8 cellular contexts compared by ENCODE assay signal in the genomic region with DNA sequence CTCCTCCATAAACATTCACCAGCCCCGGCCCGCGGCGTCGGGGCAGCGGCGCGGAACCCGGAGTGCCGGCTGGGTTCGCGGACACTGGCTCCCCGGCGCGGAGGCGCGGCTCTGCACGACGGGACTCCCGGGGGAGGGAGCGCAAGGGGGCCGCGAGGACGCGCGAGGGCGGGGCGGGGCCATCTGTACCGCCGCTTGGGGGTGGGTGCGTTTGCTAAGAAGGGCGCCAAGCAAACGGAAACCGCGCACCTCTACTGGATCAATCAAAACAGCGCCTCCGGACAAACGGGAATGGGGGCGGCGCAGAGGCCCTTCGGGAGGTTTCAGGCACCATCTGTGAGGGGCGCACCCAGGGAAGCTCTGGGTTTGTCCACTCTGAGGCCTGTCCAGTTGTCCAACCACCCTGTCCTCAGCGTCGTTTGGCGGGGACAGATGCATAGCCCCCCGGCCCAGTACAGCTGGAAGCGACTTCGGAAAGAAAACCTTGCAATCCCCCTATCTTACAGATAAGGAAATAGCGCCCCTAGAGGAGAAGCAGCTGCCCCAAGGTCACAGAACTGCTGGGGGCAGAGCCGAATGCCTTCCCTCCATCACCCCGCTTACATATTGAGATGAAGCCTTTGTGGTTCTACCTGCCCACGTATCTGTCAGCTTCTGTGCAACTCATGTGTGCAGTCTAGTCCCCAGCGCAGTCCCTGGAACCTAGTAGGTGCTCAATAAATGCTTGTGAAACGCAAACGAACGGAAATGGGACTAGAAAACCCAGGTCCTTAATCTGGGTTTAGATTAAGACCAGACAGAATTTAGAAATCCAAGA. TPM values are rescaled to one million over a fixed set of nuclear protein-coding genes. Genes with fewer than 3 reads are reported as not detected.
DNase-seq lines count a peak whose midpoint lies in the region; ATAC-seq and TF ChIP-seq lines count a peak whose summit lies in the region.

No MANE protein-coding gene starts in this region.

- peaks cover 6 to 12% (median 9%) of the 10 kb centered on the region in 4 donors for H3K4me1 ChIP-seq in upper lobe of left lung

- peak; percentile 59 for ATAC-seq in GM18909 (IDR thresholded peaks at IDR 0.05; ENCODE audit: poor library complexity, unreplicated experiment)
- peak; percentile 94 for ATAC-seq in SK-N-SH treated with all-trans-retinoic acid at 6 μM for 48 hours
- ATAC-seq in Right ventricle myocardium superior (ENCODE audit: poor library complexity), result peak; percentile 85
- ATAC-seq in upper lobe of left lung (ENCODE audit: low FRiP score in 2 of 2), result peak; percentile 56 to 87

- WGBS in upper lobe of left lung, 2 donors, result 8% methylated on average over 17 to 45 of the region's 56 CpGs

- TF ChIP-seq CTCF in upper lobe of left lung (IDR thresholded peaks at IDR 0.05), result peak; percentile 34 to 60 (median 48)

- peak overlapping the region; percentile 32 to 53 (median 41) for H3K4me3 ChIP-seq in upper lobe of left lung

- no peak for TF ChIP-seq POLR2A in upper lobe of left lung (IDR thresholded peaks at IDR 0.05)

- H3K36me3 ChIP-seq in KOPT-K1 (ENCODE audit: insufficient read depth, low read length), result no peaks in the 10 kb centered on the region
- H3K36me3 ChIP-seq in upper lobe of left lung, result no peaks in the 10 kb centered on the region

- H3K27me3 ChIP-seq in upper lobe of left lung, result peaks cover 0 to 6% (median 3%) of the 10 kb centered on the region in 4 donors

- no peak for TF ChIP-seq EP300 in upper lobe of left lung (IDR thresholded peaks at IDR 0.05)

- H3K27ac ChIP-seq in KOPT-K1 (ENCODE audit: low read depth, low read length, poor library complexity, severe bottlenecking), result peak overlapping the region; percentile 82
- H3K27ac ChIP-seq in upper lobe of left lung, result no peak overlapping the region

- H3K9me3 ChIP-seq in KOPT-K1 (ENCODE audit: insufficient read depth, low read length, poor library complexity, severe bottlenecking) (no peaks in the 10 kb centered on the region), upper lobe of left lung (no peaks in the 10 kb centered on the region)

- DNase-seq in AG08395 (ENCODE audit: low spot score) (peak; percentile 73), Right ventricle myocardium superior (no peak), pons (ENCODE audit: low spot score) (peak; percentile 45), upper lobe of left lung (peak; percentile 31 to 93)
- peak; percentile 68 for DNase-seq in activated naive CD4-positive, alpha-beta T cell treated with anti-CD3 and anti-CD28 coated beads, Interleukin-2, amount 50 U/mL, for 16 hours

- intact Hi-C loops in Right ventricle myocardium superior (cut with DNase I), result no loop called here

TF ChIP-seq in SK-N-SH treated with all-trans-retinoic acid at 6 μM for 48 hours, 23 proteins besides CTCF, POLR2A, EP300 and RAD21:
- no peak for TF ChIP-seq CSDC2 (CRISPR knock-in tag; IDR thresholded peaks at IDR 0.05)
- no peak for TF ChIP-seq ZFP30 (CRISPR knock-in tag; IDR thresholded peaks at IDR 0.05)
- TF ChIP-seq, protein P1, sequence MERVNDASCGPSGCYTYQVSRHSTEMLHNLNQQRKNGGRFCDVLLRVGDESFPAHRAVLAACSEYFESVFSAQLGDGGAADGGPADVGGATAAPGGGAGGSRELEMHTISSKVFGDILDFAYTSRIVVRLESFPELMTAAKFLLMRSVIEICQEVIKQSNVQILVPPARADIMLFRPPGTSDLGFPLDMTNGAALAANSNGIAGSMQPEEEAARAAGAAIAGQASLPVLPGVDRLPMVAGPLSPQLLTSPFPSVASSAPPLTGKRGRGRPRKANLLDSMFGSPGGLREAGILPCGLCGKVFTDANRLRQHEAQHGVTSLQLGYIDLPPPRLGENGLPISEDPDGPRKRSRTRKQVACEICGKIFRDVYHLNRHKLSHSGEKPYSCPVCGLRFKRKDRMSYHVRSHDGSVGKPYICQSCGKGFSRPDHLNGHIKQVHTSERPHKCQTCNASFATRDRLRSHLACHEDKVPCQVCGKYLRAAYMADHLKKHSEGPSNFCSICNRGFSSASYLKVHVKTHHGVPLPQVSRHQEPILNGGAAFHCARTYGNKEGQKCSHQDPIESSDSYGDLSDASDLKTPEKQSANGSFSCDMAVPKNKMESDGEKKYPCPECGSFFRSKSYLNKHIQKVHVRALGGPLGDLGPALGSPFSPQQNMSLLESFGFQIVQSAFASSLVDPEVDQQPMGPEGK (CRISPR knock-in tag; IDR thresholded peaks at IDR 0.05; ENCODE audit: borderline replicate concordance), result no peak
- TF ChIP-seq ISL1 (CRISPR knock-in tag; IDR thresholded peaks at IDR 0.05), result no peak
- TF ChIP-seq ZNF70 (CRISPR knock-in tag; IDR thresholded peaks at IDR 0.05), result no peak
- TF ChIP-seq BACH2 (CRISPR knock-in tag; IDR thresholded peaks at IDR 0.05; ENCODE audit: borderline replicate concordance), result no peak
- no peak for TF ChIP-seq GLIS3 (CRISPR knock-in tag; IDR thresholded peaks at IDR 0.05)
- TF ChIP-seq, protein P2, sequence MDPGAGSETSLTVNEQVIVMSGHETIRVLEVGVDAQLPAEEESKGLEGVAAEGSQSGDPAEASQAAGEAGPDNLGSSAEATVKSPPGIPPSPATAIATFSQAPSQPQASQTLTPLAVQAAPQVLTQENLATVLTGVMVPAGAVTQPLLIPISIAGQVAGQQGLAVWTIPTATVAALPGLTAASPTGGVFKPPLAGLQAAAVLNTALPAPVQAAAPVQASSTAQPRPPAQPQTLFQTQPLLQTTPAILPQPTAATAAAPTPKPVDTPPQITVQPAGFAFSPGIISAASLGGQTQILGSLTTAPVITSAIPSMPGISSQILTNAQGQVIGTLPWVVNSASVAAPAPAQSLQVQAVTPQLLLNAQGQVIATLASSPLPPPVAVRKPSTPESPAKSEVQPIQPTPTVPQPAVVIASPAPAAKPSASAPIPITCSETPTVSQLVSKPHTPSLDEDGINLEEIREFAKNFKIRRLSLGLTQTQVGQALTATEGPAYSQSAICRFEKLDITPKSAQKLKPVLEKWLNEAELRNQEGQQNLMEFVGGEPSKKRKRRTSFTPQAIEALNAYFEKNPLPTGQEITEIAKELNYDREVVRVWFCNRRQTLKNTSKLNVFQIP (CRISPR knock-in tag; IDR thresholded peaks at IDR 0.05; ENCODE audit: borderline replicate concordance, low read depth), result no peak
- TF ChIP-seq ZNF8 (CRISPR knock-in tag; IDR thresholded peaks at IDR 0.05), result no peak
- TF ChIP-seq, protein P3, sequence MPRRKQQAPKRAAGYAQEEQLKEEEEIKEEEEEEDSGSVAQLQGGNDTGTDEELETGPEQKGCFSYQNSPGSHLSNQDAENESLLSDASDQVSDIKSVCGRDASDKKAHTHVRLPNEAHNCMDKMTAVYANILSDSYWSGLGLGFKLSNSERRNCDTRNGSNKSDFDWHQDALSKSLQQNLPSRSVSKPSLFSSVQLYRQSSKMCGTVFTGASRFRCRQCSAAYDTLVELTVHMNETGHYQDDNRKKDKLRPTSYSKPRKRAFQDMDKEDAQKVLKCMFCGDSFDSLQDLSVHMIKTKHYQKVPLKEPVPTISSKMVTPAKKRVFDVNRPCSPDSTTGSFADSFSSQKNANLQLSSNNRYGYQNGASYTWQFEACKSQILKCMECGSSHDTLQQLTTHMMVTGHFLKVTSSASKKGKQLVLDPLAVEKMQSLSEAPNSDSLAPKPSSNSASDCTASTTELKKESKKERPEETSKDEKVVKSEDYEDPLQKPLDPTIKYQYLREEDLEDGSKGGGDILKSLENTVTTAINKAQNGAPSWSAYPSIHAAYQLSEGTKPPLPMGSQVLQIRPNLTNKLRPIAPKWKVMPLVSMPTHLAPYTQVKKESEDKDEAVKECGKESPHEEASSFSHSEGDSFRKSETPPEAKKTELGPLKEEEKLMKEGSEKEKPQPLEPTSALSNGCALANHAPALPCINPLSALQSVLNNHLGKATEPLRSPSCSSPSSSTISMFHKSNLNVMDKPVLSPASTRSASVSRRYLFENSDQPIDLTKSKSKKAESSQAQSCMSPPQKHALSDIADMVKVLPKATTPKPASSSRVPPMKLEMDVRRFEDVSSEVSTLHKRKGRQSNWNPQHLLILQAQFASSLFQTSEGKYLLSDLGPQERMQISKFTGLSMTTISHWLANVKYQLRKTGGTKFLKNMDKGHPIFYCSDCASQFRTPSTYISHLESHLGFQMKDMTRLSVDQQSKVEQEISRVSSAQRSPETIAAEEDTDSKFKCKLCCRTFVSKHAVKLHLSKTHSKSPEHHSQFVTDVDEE (CRISPR knock-in tag; IDR thresholded peaks at IDR 0.05), result no peak
- no peak for TF ChIP-seq PPARA (CRISPR knock-in tag; IDR thresholded peaks at IDR 0.05; ENCODE audit: borderline replicate concordance)
- no peak for TF ChIP-seq ARNTL (CRISPR knock-in tag; IDR thresholded peaks at IDR 0.05; ENCODE audit: borderline replicate concordance, low read depth)
- no peak for TF ChIP-seq ZFP3 (CRISPR knock-in tag; IDR thresholded peaks at IDR 0.05)
- no peak for TF ChIP-seq ZC3H10 (CRISPR knock-in tag; IDR thresholded peaks at IDR 0.05)

RNA-seq across cellular contexts. Expression of a gene that starts 10.7 kb away (rescaled TPM):
- total RNA-seq in Right ventricle myocardium superior (0.16 TPM), upper lobe of left lung (1 to 10 TPM in 1 of 6 donors, under 1 TPM in 4, not detected in 1; 0.30 to 1.6 (median 0.54) TPM)
